20 cellular contexts compared by ENCODE assay signal in genomic region chr12:64066776-64067175, GRCh38.
DNase-seq lines count a peak whose midpoint lies in the region; ATAC-seq, FAIRE-seq and TF ChIP-seq lines count a peak whose summit lies in the region.
"Had no signal": no experiment of that assay in that cellular context is flagged by ENCODE, and none has a peak within 500 bp of the region (broad histone marks: within the 10 kb centered on the region; RNA-seq: fewer than 3 reads in every experiment).

No MANE protein-coding gene starts in this region.

- FAIRE-seq in endothelial cell of umbilical vein (lab: Jason Lieb, UNC): no peak
- FAIRE-seq: G401.6, GM12892, GM19239, H54 had no signal

- peaks cover 5% of the 10 kb centered on the region for H3K36me3 Mint-ChIP-seq in osteocyte (ENCODE audit: unreplicated experiment)
- no peaks in the 10 kb centered on the region for H3K36me3 Mint-ChIP-seq in activated T-helper 2 cell treated with anti-CD3 and anti-CD28 coated beads, Interferon-gamma antibody, Interleukin-2, Interleukin-4, amounts not matched to agents 10 μg/mL and 5 μg/mL and 100 μg/mL, durations not matched to agents 14 hours and 24 hours and 36 hours (ENCODE audit: low read depth)
- H3K36me3 Mint-ChIP-seq: CD4-positive, alpha-beta memory T cell had no signal

- H3K4me1 ChIP-seq in endothelial cell of umbilical vein (ENCODE audit: control insufficient read depth, extremely low read depth, insufficient read depth, low read length) (no peaks in the 10 kb centered on the region), aorta (ENCODE audit: control insufficient read depth in 1 of 2, insufficient read depth in 2 of 2, low read length in 2 of 2) (peaks cover 0 to 2% of the 10 kb centered on the region in 2 donors)
- no peaks in the 10 kb centered on the region for H3K4me1 ChIP-seq in effector memory CD4-positive, alpha-beta T cell (ENCODE audit: control insufficient read depth, insufficient read depth, low read length, poor library complexity, severe bottlenecking)

- peak overlapping the region; percentile 3 for H3K27ac Mint-ChIP-seq in osteocyte (ENCODE audit: unreplicated experiment)
- no peak overlapping the region for H3K27ac Mint-ChIP-seq in activated T-helper 2 cell treated with anti-CD3 and anti-CD28 coated beads, Interferon-gamma antibody, Interleukin-2, Interleukin-4, amounts not matched to agents 10 μg/mL and 5 μg/mL and 100 μg/mL, durations not matched to agents 14 hours and 24 hours and 36 hours
- H3K27ac Mint-ChIP-seq: CD4-positive, alpha-beta memory T cell; HFFc6 had no signal

- CTCF ChIA-PET in endothelial cell of umbilical vein (lab: Charles Lee): interaction anchor here (1.6 to 1.7 kb wide), 2 partner anchors 9 to 223 kb away, joined by 6 read pairs; partner anchors contain the start of gene SRGAP1

- H3K9me1 ChIP-seq in endothelial cell of umbilical vein (replicated peaks; ENCODE audit: control insufficient read depth, extremely low read depth, insufficient read depth, low read length): no peaks in the 10 kb centered on the region

- DNase-seq in astrocyte of the hippocampus (ENCODE audit: low read depth, low spot score): peak; percentile 15
- DNase-seq in endothelial cell of umbilical vein (ENCODE audit: low read depth, low spot score): peak; percentile 42
- DNase-seq in osteocyte (ENCODE audit: extremely low spot score, unreplicated experiment): no peak
- DNase-seq in aorta: no peak
- no peak for DNase-seq in DMS153 (lab: John Stamatoyannopoulos, UW)
- DNase-seq in activated CD4-positive, CD25-positive, alpha-beta regulatory T cell treated with anti-CD3 and anti-CD28 coated beads, Interleukin-2, amount 50 U/mL, for 72 hours: no peak
- DNase-seq in activated T-helper 2 cell treated with anti-CD3 and anti-CD28 coated beads, Interferon-gamma antibody, Interleukin-2, Interleukin-4, amounts not matched to agents 10 μg/mL and 5 μg/mL and 100 μg/mL, durations not matched to agents 14 hours and 24 hours and 36 hours (ENCODE audit: low spot score): no peak
- no peak for DNase-seq in effector memory CD4-positive, alpha-beta T cell
- DNase-seq: C1 segment of cervical spinal cord; Calu3; CD4-positive, alpha-beta memory T cell; COR-L47; DND-41; GOT3; HFFc6 had no signal

- no peak overlapping the region for H3K27ac ChIP-seq in endothelial cell of umbilical vein (ENCODE audit: insufficient read depth, low read depth, low read length)
- H3K27ac ChIP-seq in aorta (ENCODE audit: low read depth in 1 of 2, low read length in 2 of 2): no peak overlapping the region
- H3K27ac ChIP-seq in effector memory CD4-positive, alpha-beta T cell (ENCODE audit: insufficient read depth, low read length, poor library complexity, severe bottlenecking): no peak overlapping the region

- H3K4me3 ChIP-seq in endothelial cell of umbilical vein (replicated peaks in 1 of 3; ENCODE audit: insufficient read depth in 1 of 3, low read depth in 1 of 3, low read length in 3 of 3): no peak overlapping the region
- H3K4me3 ChIP-seq in aorta (ENCODE audit: low read length in 2 of 2): no peak overlapping the region
- no peak overlapping the region for H3K4me3 ChIP-seq in effector memory CD4-positive, alpha-beta T cell (ENCODE audit: insufficient read depth, low read depth, low read length, poor library complexity, severe bottlenecking)
- H3K4me3 ChIP-seq: HAP-1 had no signal

- H3K4me3 Mint-ChIP-seq in osteocyte (ENCODE audit: unreplicated experiment): no peak overlapping the region
- H3K4me3 Mint-ChIP-seq in activated T-helper 2 cell treated with anti-CD3 and anti-CD28 coated beads, Interferon-gamma antibody, Interleukin-2, Interleukin-4, amounts not matched to agents 10 μg/mL and 5 μg/mL and 100 μg/mL, durations not matched to agents 14 hours and 24 hours and 36 hours (ENCODE audit: low read depth): no peak overlapping the region
- H3K4me3 Mint-ChIP-seq: CD4-positive, alpha-beta memory T cell; HFFc6 had no signal

- dilution Hi-C loops in endothelial cell of umbilical vein (cut with MboI; ENCODE audit: extremely low pct_ligation_motif_present, low sequenced_read_pairs): no loop called here

- no peak overlapping the region for H3K9ac ChIP-seq in endothelial cell of umbilical vein (replicated peaks; ENCODE audit: extremely low read depth, insufficient read depth, low read length)

- POLR2A ChIA-PET in endothelial cell of umbilical vein (lab: Charles Lee): no interaction called here

- H3K27me3 ChIP-seq in endothelial cell of umbilical vein (ENCODE audit: control insufficient read depth in 2 of 2, insufficient read depth in 2 of 2, low read length in 2 of 2) (no peaks in the 10 kb centered on the region), aorta (ENCODE audit: control insufficient read depth in 1 of 2, insufficient read depth in 2 of 2, low read length in 1 of 2) (no peaks in the 10 kb centered on the region)
- no peaks in the 10 kb centered on the region for H3K27me3 ChIP-seq in effector memory CD4-positive, alpha-beta T cell (replicated peaks; ENCODE audit: control insufficient read depth, insufficient read depth, low read length, poor library complexity, severe bottlenecking)

- no peaks in the 10 kb centered on the region for H3K9me3 Mint-ChIP-seq in osteocyte (ENCODE audit: unreplicated experiment)
- no peaks in the 10 kb centered on the region for H3K9me3 Mint-ChIP-seq in activated T-helper 2 cell treated with anti-CD3 and anti-CD28 coated beads, Interferon-gamma antibody, Interleukin-2, Interleukin-4, amounts not matched to agents 10 μg/mL and 5 μg/mL and 100 μg/mL, durations not matched to agents 14 hours and 24 hours and 36 hours
- H3K9me3 Mint-ChIP-seq: CD4-positive, alpha-beta memory T cell; HFFc6 had no signal

- WGBS in aorta, 2 donors: 51% methylated on average over 2 of the region's 2 CpGs

- H4K20me1 ChIP-seq in endothelial cell of umbilical vein (replicated peaks; ENCODE audit: control insufficient read depth, extremely low read depth, insufficient read depth, low read length): no peaks in the 10 kb centered on the region

- ATAC-seq in aorta (ENCODE audit: low FRiP score): peak; percentile 26

- no peaks in the 10 kb centered on the region for H3K79me2 ChIP-seq in endothelial cell of umbilical vein (ENCODE audit: control insufficient read depth, insufficient read depth, low read length)

- H3K9me3 ChIP-seq in endothelial cell of umbilical vein (replicated peaks; ENCODE audit: control insufficient read depth, insufficient read depth, low read length): no peaks in the 10 kb centered on the region
- no peaks in the 10 kb centered on the region for H3K9me3 ChIP-seq in aorta (ENCODE audit: control insufficient read depth, low read length)
- no peaks in the 10 kb centered on the region for H3K9me3 ChIP-seq in effector memory CD4-positive, alpha-beta T cell (ENCODE audit: control insufficient read depth, low read length)
- H3K9me3 ChIP-seq: HAP-1 had no signal

- H2AFZ ChIP-seq in endothelial cell of umbilical vein (ENCODE audit: low read depth, low read length): no peak overlapping the region

- intact Hi-C loops in endothelial cell of umbilical vein (cut with micrococcal nuclease) (no loop called here), aorta (cut with DNase I) (no loop called here)
- intact Hi-C loops in activated T-helper 2 cell treated with anti-CD3 and anti-CD28 coated beads, Interferon-gamma antibody, Interleukin-2, Interleukin-4, amounts not matched to agents 10 μg/mL and 5 μg/mL and 100 μg/mL, durations not matched to agents 14 hours and 24 hours and 36 hours (cut with micrococcal nuclease): no loop called here

- H3K4me1 Mint-ChIP-seq in osteocyte (ENCODE audit: unreplicated experiment): peaks cover 13% of the 10 kb centered on the region
- H3K4me1 Mint-ChIP-seq in activated T-helper 2 cell treated with anti-CD3 and anti-CD28 coated beads, Interferon-gamma antibody, Interleukin-2, Interleukin-4, amounts not matched to agents 10 μg/mL and 5 μg/mL and 100 μg/mL, durations not matched to agents 14 hours and 24 hours and 36 hours (ENCODE audit: low read depth): no peaks in the 10 kb centered on the region
- H3K4me1 Mint-ChIP-seq: CD4-positive, alpha-beta memory T cell had no signal

- H3K36me3 ChIP-seq in endothelial cell of umbilical vein (ENCODE audit: control insufficient read depth in 2 of 2, extremely low read depth in 1 of 2, insufficient read depth in 2 of 2, low read length in 2 of 2): peaks cover 0 to 4% of the 10 kb centered on the region in 2 experiments
- H3K36me3 ChIP-seq in aorta (ENCODE audit: control insufficient read depth in 1 of 2, insufficient read depth in 2 of 2, low read length in 1 of 2): no peaks in the 10 kb centered on the region
- H3K36me3 ChIP-seq in effector memory CD4-positive, alpha-beta T cell (ENCODE audit: control insufficient read depth, insufficient read depth, low read length): no peaks in the 10 kb centered on the region
- H3K36me3 ChIP-seq: HAP-1 had no signal

- no peaks in the 10 kb centered on the region for H3K27me3 Mint-ChIP-seq in osteocyte (ENCODE audit: unreplicated experiment)
- H3K27me3 Mint-ChIP-seq in activated T-helper 2 cell treated with anti-CD3 and anti-CD28 coated beads, Interferon-gamma antibody, Interleukin-2, Interleukin-4, amounts not matched to agents 10 μg/mL and 5 μg/mL and 100 μg/mL, durations not matched to agents 14 hours and 24 hours and 36 hours (ENCODE audit: low read depth): peaks cover 3% of the 10 kb centered on the region

- no peak for TF ChIP-seq CTCF in endothelial cell of umbilical vein (IDR thresholded peaks at IDR 0.05; ENCODE audit: extremely low read depth in 1 of 2, insufficient read depth in 1 of 2, low read depth in 1 of 2, low read length in 2 of 2)
- TF ChIP-seq CTCF in osteocyte (IDR thresholded peaks at IDR 0.05): no peak

- no peak overlapping the region for H3K4me2 ChIP-seq in endothelial cell of umbilical vein (ENCODE audit: insufficient read depth, low read length)

- no TSS peak for BruUV-seq in endothelial cell of umbilical vein (replicated peaks; lab: Mats Ljungman, UMichigan)

- no peak for TF ChIP-seq POLR2A in endothelial cell of umbilical vein (IDR thresholded peaks at IDR 0.05; ENCODE audit: low read depth, low read length)

TF ChIP-seq in endothelial cell of umbilical vein, 7 proteins besides CTCF, POLR2A, EP300 and RAD21:
- TF ChIP-seq MYC (IDR thresholded peaks at IDR 0.05; ENCODE audit: low read depth, low read length): no peak
- TF ChIP-seq EZH2 (IDR thresholded peaks at IDR 0.05; ENCODE audit: borderline replicate concordance, low read depth, low read length, severe bottlenecking): no peak
- no peak for TF ChIP-seq FOS (IDR thresholded peaks at IDR 0.05; ENCODE audit: borderline replicate concordance, insufficient read depth, low read length)
- TF ChIP-seq JUN (IDR thresholded peaks at IDR 0.05; ENCODE audit: borderline replicate concordance, insufficient read depth, insufficient read length, low read depth): no peak
- TF ChIP-seq GATA2 (IDR thresholded peaks at IDR 0.05; ENCODE audit: insufficient read depth, insufficient read length, low read depth, low read length): no peak
- TF ChIP-seq MAX (IDR thresholded peaks at IDR 0.05; ENCODE audit: insufficient read depth, insufficient read length): no peak
- TF ChIP-seq POLR2AphosphoS5 (IDR thresholded peaks at IDR 0.05; ENCODE audit: insufficient read depth, low read depth, low read length): no peak

Comparison
In these comparisons a context has a peak if more than half of its experiments do, and no peak if none do; other contexts are left out.
1. DNase-seq: peak in astrocyte of the hippocampus (single experiment) and endothelial cell of umbilical vein (single experiment); none in osteocyte (single experiment), aorta (0 of 2), DMS153 (single experiment), activated CD4-positive, CD25-positive, alpha-beta regulatory T cell treated with anti-CD3 and anti-CD28 coated beads, Interleukin-2, amount 50 U/mL, for 72 hours (single experiment), activated T-helper 2 cell treated with anti-CD3 and anti-CD28 coated beads, Interferon-gamma antibody, Interleukin-2, Interleukin-4, amounts not matched to agents 10 μg/mL and 5 μg/mL and 100 μg/mL, durations not matched to agents 14 hours and 24 hours and 36 hours (single experiment) and effector memory CD4-positive, alpha-beta T cell (0 of 3).